ENCODE assay signal across 1 cellular context in the genomic region with DNA sequence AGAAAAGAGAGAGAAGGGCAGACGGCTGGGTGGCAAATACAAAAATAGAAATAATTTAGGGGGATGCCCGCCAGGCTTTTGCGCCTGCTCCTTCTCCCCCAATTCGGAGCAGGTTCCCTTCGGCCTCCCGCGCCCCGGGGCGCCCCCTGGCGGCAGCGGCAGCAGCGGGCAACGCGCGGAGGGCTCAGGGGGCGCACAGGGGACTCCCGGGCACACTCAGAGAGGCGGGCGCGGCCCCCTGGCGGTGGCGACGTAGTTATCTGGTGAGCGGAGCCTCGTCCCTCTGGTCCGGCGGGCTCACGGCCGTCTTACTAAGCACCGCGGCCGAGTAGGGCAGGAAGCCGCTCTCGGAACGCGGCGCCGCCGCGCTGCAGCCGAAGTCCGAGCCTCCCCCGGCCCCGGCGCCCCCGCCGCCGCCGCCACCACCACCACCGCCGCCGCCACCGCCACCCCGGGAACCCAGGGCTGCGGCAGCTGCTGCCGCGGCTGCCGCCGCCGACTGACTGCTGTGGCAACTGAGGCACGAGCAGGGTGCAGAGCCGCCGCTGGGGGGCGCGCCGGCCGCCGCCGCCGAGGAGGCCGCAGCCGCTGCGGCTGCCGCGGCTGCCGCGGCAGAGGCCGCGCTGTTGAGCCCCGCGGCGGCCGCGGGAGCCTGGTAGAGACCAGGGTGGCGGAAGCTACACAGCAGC.
TF ChIP-seq lines count a peak whose summit lies in the region.

No MANE protein-coding gene starts in this region.

TF ChIP-seq in K562, 482 proteins besides CTCF, POLR2A, EP300 and RAD21 (continued from another document and continues in another):
- TF ChIP-seq, protein P1, sequence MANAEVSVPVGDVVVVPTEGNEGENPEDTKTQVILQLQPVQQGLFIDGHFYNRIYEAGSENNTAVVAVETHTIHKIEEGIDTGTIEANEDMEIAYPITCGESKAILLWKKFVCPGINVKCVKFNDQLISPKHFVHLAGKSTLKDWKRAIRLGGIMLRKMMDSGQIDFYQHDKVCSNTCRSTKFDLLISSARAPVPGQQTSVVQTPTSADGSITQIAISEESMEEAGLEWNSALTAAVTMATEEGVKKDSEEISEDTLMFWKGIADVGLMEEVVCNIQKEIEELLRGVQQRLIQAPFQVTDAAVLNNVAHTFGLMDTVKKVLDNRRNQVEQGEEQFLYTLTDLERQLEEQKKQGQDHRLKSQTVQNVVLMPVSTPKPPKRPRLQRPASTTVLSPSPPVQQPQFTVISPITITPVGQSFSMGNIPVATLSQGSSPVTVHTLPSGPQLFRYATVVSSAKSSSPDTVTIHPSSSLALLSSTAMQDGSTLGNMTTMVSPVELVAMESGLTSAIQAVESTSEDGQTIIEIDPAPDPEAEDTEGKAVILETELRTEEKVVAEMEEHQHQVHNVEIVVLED (CRISPR knock-in tag; IDR thresholded peaks at IDR 0.05), result no peak
- TF ChIP-seq, protein P2, sequence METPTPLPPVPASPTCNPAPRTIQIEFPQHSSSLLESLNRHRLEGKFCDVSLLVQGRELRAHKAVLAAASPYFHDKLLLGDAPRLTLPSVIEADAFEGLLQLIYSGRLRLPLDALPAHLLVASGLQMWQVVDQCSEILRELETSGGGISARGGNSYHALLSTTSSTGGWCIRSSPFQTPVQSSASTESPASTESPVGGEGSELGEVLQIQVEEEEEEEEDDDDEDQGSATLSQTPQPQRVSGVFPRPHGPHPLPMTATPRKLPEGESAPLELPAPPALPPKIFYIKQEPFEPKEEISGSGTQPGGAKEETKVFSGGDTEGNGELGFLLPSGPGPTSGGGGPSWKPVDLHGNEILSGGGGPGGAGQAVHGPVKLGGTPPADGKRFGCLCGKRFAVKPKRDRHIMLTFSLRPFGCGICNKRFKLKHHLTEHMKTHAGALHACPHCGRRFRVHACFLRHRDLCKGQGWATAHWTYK (CRISPR knock-in tag; IDR thresholded peaks at IDR 0.05), result no peak
- TF ChIP-seq, protein P3, sequence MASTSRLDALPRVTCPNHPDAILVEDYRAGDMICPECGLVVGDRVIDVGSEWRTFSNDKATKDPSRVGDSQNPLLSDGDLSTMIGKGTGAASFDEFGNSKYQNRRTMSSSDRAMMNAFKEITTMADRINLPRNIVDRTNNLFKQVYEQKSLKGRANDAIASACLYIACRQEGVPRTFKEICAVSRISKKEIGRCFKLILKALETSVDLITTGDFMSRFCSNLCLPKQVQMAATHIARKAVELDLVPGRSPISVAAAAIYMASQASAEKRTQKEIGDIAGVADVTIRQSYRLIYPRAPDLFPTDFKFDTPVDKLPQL (IDR thresholded peaks at IDR 0.05; ENCODE audit: extremely low read depth, insufficient read length), result no peak
- TF ChIP-seq NR2F6 (CRISPR knock-in tag; IDR thresholded peaks at IDR 0.05) (no peak), HDAC1 (IDR thresholded peaks at IDR 0.05) (no peak), ZBTB1 (CRISPR knock-in tag; IDR thresholded peaks at IDR 0.05; ENCODE audit: borderline replicate concordance, low read depth) (peak; percentile 50; the same call in 1 of the 2 replicates), BCL6 (CRISPR knock-in tag; IDR thresholded peaks at IDR 0.05) (no peak), MEF2A (IDR thresholded peaks at IDR 0.05; ENCODE audit: control insufficient read depth, low read depth, low read length) (no peak), HDAC6 (IDR thresholded peaks at IDR 0.05; ENCODE audit: low read depth, low read length) (no peak), ZNF408 (CRISPR knock-in tag; IDR thresholded peaks at IDR 0.05; ENCODE audit: low read depth) (no peak), MCM5 (IDR thresholded peaks at IDR 0.05; ENCODE audit: low read depth) (no peak), ZNF197 (CRISPR knock-in tag; IDR thresholded peaks at IDR 0.05; ENCODE audit: low read depth) (no peak), STAT5A (IDR thresholded peaks at IDR 0.05; ENCODE audit: borderline replicate concordance, low read length) (no peak), DACH1 (IDR thresholded peaks at IDR 0.05; ENCODE audit: partially characterized antibody) (no peak), BHLHE40 (IDR thresholded peaks at IDR 0.05; ENCODE audit: low read length) (no peak), NFIX (CRISPR knock-in tag; IDR thresholded peaks at IDR 0.05; ENCODE audit: low read depth) (no peak), TCF3 (CRISPR knock-in tag; IDR thresholded peaks at IDR 0.05) (no peak), TCF7L2 (IDR thresholded peaks at IDR 0.05; ENCODE audit: low read depth, low read length) (no peak), KDM5B (IDR thresholded peaks at IDR 0.05; ENCODE audit: insufficient replicate concordance, low read depth, low read length) (no peak), OTX1 (CRISPR knock-in tag; IDR thresholded peaks at IDR 0.05) (no peak), SREBF2 (CRISPR knock-in tag; IDR thresholded peaks at IDR 0.05) (no peak), RFX7 (CRISPR knock-in tag; IDR thresholded peaks at IDR 0.05) (no peak), LCOR (CRISPR knock-in tag; IDR thresholded peaks at IDR 0.05) (peak; percentile 74; the same call in 1 of the 2 replicates), ZNF324 (CRISPR knock-in tag; IDR thresholded peaks at IDR 0.05) (no peak), SMC3 (conservative IDR thresholded peaks at IDR 0.05; ENCODE audit: insufficient read depth, low read depth, low read length) (peak; percentile 90), ASH1L (IDR thresholded peaks at IDR 0.05; ENCODE audit: borderline replicate concordance, low read depth, partially characterized antibody) (no peak), ATF1 (CRISPR knock-in tag; IDR thresholded peaks at IDR 0.05) (no peak), ATF1 (tag; IDR thresholded peaks at IDR 0.05) (no peak), HOXB6 (CRISPR knock-in tag; IDR thresholded peaks at IDR 0.05; ENCODE audit: borderline replicate concordance) (no peak), ZFX (CRISPR knock-in tag; IDR thresholded peaks at IDR 0.05) (peak; percentile 9; the same call in 1 of the 2 replicates)
- TF ChIP-seq, protein P4, sequence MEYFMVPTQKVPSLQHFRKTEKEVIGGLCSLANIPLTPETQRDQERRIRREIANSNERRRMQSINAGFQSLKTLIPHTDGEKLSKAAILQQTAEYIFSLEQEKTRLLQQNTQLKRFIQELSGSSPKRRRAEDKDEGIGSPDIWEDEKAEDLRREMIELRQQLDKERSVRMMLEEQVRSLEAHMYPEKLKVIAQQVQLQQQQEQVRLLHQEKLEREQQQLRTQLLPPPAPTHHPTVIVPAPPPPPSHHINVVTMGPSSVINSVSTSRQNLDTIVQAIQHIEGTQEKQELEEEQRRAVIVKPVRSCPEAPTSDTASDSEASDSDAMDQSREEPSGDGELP (CRISPR knock-in tag; IDR thresholded peaks at IDR 0.05; ENCODE audit: borderline replicate concordance), result peak; percentile 44; the same call in 1 of the 2 replicates
- TF ChIP-seq, protein P5, sequence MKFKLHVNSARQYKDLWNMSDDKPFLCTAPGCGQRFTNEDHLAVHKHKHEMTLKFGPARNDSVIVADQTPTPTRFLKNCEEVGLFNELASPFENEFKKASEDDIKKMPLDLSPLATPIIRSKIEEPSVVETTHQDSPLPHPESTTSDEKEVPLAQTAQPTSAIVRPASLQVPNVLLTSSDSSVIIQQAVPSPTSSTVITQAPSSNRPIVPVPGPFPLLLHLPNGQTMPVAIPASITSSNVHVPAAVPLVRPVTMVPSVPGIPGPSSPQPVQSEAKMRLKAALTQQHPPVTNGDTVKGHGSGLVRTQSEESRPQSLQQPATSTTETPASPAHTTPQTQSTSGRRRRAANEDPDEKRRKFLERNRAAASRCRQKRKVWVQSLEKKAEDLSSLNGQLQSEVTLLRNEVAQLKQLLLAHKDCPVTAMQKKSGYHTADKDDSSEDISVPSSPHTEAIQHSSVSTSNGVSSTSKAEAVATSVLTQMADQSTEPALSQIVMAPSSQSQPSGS (CRISPR knock-in tag; IDR thresholded peaks at IDR 0.05), result no peak
- TF ChIP-seq, protein P6, sequence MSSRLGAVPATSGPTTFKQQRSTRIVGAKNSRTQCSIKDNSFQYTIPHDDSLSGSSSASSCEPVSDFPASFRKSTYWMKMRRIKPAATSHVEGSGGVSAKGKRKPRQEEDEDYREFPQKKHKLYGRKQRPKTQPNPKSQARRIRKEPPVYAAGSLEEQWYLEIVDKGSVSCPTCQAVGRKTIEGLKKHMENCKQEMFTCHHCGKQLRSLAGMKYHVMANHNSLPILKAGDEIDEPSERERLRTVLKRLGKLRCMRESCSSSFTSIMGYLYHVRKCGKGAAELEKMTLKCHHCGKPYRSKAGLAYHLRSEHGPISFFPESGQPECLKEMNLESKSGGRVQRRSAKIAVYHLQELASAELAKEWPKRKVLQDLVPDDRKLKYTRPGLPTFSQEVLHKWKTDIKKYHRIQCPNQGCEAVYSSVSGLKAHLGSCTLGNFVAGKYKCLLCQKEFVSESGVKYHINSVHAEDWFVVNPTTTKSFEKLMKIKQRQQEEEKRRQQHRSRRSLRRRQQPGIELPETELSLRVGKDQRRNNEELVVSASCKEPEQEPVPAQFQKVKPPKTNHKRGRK (tag; IDR thresholded peaks at IDR 0.05), result no peak
- TF ChIP-seq, protein P7, sequence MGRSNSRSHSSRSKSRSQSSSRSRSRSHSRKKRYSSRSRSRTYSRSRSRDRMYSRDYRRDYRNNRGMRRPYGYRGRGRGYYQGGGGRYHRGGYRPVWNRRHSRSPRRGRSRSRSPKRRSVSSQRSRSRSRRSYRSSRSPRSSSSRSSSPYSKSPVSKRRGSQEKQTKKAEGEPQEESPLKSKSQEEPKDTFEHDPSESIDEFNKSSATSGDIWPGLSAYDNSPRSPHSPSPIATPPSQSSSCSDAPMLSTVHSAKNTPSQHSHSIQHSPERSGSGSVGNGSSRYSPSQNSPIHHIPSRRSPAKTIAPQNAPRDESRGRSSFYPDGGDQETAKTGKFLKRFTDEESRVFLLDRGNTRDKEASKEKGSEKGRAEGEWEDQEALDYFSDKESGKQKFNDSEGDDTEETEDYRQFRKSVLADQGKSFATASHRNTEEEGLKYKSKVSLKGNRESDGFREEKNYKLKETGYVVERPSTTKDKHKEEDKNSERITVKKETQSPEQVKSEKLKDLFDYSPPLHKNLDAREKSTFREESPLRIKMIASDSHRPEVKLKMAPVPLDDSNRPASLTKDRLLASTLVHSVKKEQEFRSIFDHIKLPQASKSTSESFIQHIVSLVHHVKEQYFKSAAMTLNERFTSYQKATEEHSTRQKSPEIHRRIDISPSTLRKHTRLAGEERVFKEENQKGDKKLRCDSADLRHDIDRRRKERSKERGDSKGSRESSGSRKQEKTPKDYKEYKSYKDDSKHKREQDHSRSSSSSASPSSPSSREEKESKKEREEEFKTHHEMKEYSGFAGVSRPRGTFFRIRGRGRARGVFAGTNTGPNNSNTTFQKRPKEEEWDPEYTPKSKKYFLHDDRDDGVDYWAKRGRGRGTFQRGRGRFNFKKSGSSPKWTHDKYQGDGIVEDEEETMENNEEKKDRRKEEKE (IDR thresholded peaks at IDR 0.05; ENCODE audit: borderline replicate concordance in 1 of 2, control insufficient read depth in 1 of 2, low read depth in 2 of 2, low read length in 1 of 2), result no peak
- TF ChIP-seq, protein P8, sequence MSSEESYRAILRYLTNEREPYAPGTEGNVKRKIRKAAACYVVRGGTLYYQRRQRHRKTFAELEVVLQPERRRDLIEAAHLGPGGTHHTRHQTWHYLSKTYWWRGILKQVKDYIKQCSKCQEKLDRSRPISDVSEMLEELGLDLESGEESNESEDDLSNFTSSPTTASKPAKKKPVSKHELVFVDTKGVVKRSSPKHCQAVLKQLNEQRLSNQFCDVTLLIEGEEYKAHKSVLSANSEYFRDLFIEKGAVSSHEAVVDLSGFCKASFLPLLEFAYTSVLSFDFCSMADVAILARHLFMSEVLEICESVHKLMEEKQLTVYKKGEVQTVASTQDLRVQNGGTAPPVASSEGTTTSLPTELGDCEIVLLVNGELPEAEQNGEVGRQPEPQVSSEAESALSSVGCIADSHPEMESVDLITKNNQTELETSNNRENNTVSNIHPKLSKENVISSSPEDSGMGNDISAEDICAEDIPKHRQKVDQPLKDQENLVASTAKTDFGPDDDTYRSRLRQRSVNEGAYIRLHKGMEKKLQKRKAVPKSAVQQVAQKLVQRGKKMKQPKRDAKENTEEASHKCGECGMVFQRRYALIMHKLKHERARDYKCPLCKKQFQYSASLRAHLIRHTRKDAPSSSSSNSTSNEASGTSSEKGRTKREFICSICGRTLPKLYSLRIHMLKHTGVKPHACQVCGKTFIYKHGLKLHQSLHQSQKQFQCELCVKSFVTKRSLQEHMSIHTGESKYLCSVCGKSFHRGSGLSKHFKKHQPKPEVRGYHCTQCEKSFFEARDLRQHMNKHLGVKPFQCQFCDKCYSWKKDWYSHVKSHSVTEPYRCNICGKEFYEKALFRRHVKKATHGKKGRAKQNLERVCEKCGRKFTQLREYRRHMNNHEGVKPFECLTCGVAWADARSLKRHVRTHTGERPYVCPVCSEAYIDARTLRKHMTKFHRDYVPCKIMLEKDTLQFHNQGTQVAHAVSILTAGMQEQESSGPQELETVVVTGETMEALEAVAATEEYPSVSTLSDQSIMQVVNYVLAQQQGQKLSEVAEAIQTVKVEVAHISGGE (CRISPR knock-in tag; IDR thresholded peaks at IDR 0.05), result no peak
- TF ChIP-seq, protein P9, sequence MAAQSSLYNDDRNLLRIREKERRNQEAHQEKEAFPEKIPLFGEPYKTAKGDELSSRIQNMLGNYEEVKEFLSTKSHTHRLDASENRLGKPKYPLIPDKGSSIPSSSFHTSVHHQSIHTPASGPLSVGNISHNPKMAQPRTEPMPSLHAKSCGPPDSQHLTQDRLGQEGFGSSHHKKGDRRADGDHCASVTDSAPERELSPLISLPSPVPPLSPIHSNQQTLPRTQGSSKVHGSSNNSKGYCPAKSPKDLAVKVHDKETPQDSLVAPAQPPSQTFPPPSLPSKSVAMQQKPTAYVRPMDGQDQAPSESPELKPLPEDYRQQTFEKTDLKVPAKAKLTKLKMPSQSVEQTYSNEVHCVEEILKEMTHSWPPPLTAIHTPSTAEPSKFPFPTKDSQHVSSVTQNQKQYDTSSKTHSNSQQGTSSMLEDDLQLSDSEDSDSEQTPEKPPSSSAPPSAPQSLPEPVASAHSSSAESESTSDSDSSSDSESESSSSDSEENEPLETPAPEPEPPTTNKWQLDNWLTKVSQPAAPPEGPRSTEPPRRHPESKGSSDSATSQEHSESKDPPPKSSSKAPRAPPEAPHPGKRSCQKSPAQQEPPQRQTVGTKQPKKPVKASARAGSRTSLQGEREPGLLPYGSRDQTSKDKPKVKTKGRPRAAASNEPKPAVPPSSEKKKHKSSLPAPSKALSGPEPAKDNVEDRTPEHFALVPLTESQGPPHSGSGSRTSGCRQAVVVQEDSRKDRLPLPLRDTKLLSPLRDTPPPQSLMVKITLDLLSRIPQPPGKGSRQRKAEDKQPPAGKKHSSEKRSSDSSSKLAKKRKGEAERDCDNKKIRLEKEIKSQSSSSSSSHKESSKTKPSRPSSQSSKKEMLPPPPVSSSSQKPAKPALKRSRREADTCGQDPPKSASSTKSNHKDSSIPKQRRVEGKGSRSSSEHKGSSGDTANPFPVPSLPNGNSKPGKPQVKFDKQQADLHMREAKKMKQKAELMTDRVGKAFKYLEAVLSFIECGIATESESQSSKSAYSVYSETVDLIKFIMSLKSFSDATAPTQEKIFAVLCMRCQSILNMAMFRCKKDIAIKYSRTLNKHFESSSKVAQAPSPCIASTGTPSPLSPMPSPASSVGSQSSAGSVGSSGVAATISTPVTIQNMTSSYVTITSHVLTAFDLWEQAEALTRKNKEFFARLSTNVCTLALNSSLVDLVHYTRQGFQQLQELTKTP (IDR thresholded peaks at IDR 0.05; ENCODE audit: low read depth in 1 of 2, partially characterized antibody in 2 of 2), result no peak
